Comparison of ENCODE assay signal across 29 cellular contexts in the genomic region with DNA sequence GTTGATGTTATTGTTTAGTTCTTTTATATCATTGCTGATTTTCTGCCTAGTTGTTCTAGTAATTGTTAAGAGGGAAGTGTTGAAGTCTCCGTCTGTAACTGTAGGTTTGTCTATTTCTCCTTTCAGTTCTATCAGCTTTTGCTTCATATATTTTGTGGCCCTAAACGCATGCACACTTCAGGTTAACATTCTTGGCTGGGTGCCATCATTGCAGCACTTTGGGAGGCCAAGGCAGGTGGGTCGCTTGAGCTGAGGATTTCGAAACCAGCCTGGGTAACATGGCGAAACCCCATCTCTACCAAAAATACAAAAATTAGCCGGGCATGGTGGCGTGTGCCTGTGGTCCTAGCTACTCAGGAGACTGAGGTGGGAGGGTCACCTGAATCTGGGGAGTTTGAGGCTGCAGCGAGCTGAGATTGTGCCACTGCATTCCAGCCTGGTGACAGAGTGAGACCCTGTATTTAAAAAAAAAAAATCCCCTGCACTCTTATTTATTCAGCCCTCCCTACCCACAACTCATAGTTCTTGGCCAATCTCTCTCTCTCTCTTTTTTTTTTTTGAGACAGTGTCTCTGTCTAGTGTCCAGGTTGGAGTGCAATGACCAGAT. TPM values are rescaled to one million over a fixed set of nuclear protein-coding genes. Genes with fewer than 3 reads are reported as not detected.
A peak's percentile ranks its signal among the peaks of the same experiment; 100 is the strongest.
DNase-seq lines count a peak whose midpoint lies in the region; ATAC-seq, FAIRE-seq and TF ChIP-seq lines count a peak whose summit lies in the region.
"Had no signal": no experiment of that assay in that cellular context is flagged by ENCODE, and none has a peak within 500 bp of the region (broad histone marks: within the 10 kb centered on the region; RNA-seq: fewer than 3 reads in every experiment).

No MANE protein-coding gene starts in this region.

- intact Hi-C loops in testis (cut with DNase I; ENCODE audit: low total_unique reads) = no loop called here

- no peak overlapping the region for H3K4me2 ChIP-seq in astrocyte (ENCODE audit: low read length)

- H3K79me2 ChIP-seq in astrocyte (ENCODE audit: insufficient read depth, low read length) = no peaks in the 10 kb centered on the region

- TF ChIP-seq CTCF in astrocyte (IDR thresholded peaks at IDR 0.05; ENCODE audit: insufficient read depth, low read depth, low read length) (no peak), testis (IDR thresholded peaks at IDR 0.05) (no peak)

- H3K27me3 ChIP-seq in astrocyte (ENCODE audit: insufficient read depth, low read length) (no peaks in the 10 kb centered on the region), testis (no peaks in the 10 kb centered on the region)
- H3K27me3 ChIP-seq: ascending aorta, BE2C, colonic mucosa, SJSA1 had no signal

- H3K9me3 ChIP-seq in astrocyte (ENCODE audit: insufficient read depth, low read depth, low read length) (no peaks in the 10 kb centered on the region), testis (no peaks in the 10 kb centered on the region)
- H3K9me3 ChIP-seq: ascending aorta, BE2C, colonic mucosa, SJSA1 had no signal

- no peak for TF ChIP-seq POLR2A in testis (IDR thresholded peaks at IDR 0.05)

- H3K4me1 Mint-ChIP-seq in activated T-cell treated with anti-CD3 and anti-CD28 coated beads, Interleukin-2, amount 50 U/mL, for 72 hours (ENCODE audit: low read depth) = peaks cover 9% of the 10 kb centered on the region
- peaks cover 16% of the 10 kb centered on the region for H3K4me1 Mint-ChIP-seq in astrocyte (ENCODE audit: low read depth, unreplicated experiment)
- peaks cover 24% of the 10 kb centered on the region for H3K4me1 Mint-ChIP-seq in stimulated activated effector memory CD8-positive, alpha-beta T cell treated with anti-CD3 and anti-CD28 coated beads, Interleukin-12 subunit alpha, Interleukin-12 subunit beta, amount 100 ng/mL, for 72 hours

- H3K9me3 Mint-ChIP-seq in activated T-cell treated with anti-CD3 and anti-CD28 coated beads, Interleukin-2, amount 50 U/mL, for 72 hours = peaks cover 0 to 2% of the 10 kb centered on the region in 2 donors
- H3K9me3 Mint-ChIP-seq in astrocyte (ENCODE audit: unreplicated experiment) = peaks cover 2% of the 10 kb centered on the region
- no peaks in the 10 kb centered on the region for H3K9me3 Mint-ChIP-seq in stimulated activated effector memory CD8-positive, alpha-beta T cell treated with anti-CD3 and anti-CD28 coated beads, Interleukin-12 subunit alpha, Interleukin-12 subunit beta, amount 100 ng/mL, for 72 hours

- no peaks in the 10 kb centered on the region for H4K20me1 ChIP-seq in astrocyte (ENCODE audit: insufficient read depth, low read length)

- peak overlapping the region in 1 of 2 donors; percentile 32 for H3K4me3 Mint-ChIP-seq in activated T-cell treated with anti-CD3 and anti-CD28 coated beads, Interleukin-2, amount 50 U/mL, for 72 hours
- no peak overlapping the region for H3K4me3 Mint-ChIP-seq in astrocyte (ENCODE audit: unreplicated experiment)
- H3K4me3 Mint-ChIP-seq in stimulated activated effector memory CD8-positive, alpha-beta T cell treated with anti-CD3 and anti-CD28 coated beads, Interleukin-12 subunit alpha, Interleukin-12 subunit beta, amount 100 ng/mL, for 72 hours = no peak overlapping the region
- H3K4me3 Mint-ChIP-seq: activated naive CD8-positive, alpha-beta T cell had no signal

- no peak overlapping the region for H2AFZ ChIP-seq in astrocyte (ENCODE audit: low read depth, low read length)

- WGBS in testis, 2 donors = 84 to 87% methylated on average over 8 of the region's 8 CpGs

- no peaks in the 10 kb centered on the region for H3K36me3 Mint-ChIP-seq in activated T-cell treated with anti-CD3 and anti-CD28 coated beads, Interleukin-2, amount 50 U/mL, for 72 hours (ENCODE audit: insufficient read depth in 2 of 2)
- H3K36me3 Mint-ChIP-seq in astrocyte (ENCODE audit: low read depth, unreplicated experiment) = no peaks in the 10 kb centered on the region
- H3K36me3 Mint-ChIP-seq in stimulated activated effector memory CD8-positive, alpha-beta T cell treated with anti-CD3 and anti-CD28 coated beads, Interleukin-12 subunit alpha, Interleukin-12 subunit beta, amount 100 ng/mL, for 72 hours = no peaks in the 10 kb centered on the region

- H3K9ac ChIP-seq in astrocyte (ENCODE audit: low read length) = no peak overlapping the region

- H3K4me1 ChIP-seq in astrocyte (ENCODE audit: insufficient read depth, low read length) = no peaks in the 10 kb centered on the region
- H3K4me1 ChIP-seq in testis = no peaks in the 10 kb centered on the region
- H3K4me1 ChIP-seq: ascending aorta, BE2C, colonic mucosa, SJSA1 had no signal

- ATAC-seq in activated T-cell treated with anti-CD3 and anti-CD28 coated beads, Interleukin-2, amount 50 U/mL, for 72 hours (replicated peaks in 1 of 2) = no peak
- ATAC-seq in stimulated activated effector memory CD8-positive, alpha-beta T cell treated with anti-CD3 and anti-CD28 coated beads, Interleukin-12 subunit alpha, Interleukin-12 subunit beta, amount 100 ng/mL, for 72 hours = no peak
- no peak for ATAC-seq in HG03442 (IDR thresholded peaks at IDR 0.05; ENCODE audit: unreplicated experiment)
- ATAC-seq: HCT116, left cardiac atrium had no signal

- H3K27ac ChIP-seq in astrocyte (ENCODE audit: low read depth, low read length) (no peak overlapping the region), testis (no peak overlapping the region)
- H3K27ac ChIP-seq: ascending aorta, colonic mucosa, SJSA1 had no signal

- H3K36me3 ChIP-seq in astrocyte (ENCODE audit: insufficient read depth, low read length) = no peaks in the 10 kb centered on the region
- H3K36me3 ChIP-seq in testis (ENCODE audit: low read depth, missing control alignments) = no peaks in the 10 kb centered on the region
- H3K36me3 ChIP-seq: ascending aorta, BE2C, colonic mucosa, SJSA1 had no signal

- DNase-seq in activated T-cell treated with anti-CD3 and anti-CD28 coated beads, Interleukin-2, amount 50 U/mL, for 72 hours = no peak
- DNase-seq in activated T-cell treated with anti-CD3 and anti-CD28 coated beads, Interleukin-2, amount 50 U/mL, for 48 hours = no peak
- DNase-seq in MV-4-11 (lab: John Stamatoyannopoulos, UW) (peak; percentile 23), astrocyte (ENCODE audit: low read depth) (no peak), testis (no peak), CD1c-positive myeloid dendritic cell (ENCODE audit: extremely low spot score) (no peak)
- no peak for DNase-seq in stimulated activated effector memory CD8-positive, alpha-beta T cell treated with anti-CD3 and anti-CD28 coated beads, Interleukin-12 subunit alpha, Interleukin-12 subunit beta, amount 100 ng/mL, for 72 hours (ENCODE audit: low spot score in 2 of 2)
- DNase-seq: activated CD4-positive, alpha-beta T cell treated with anti-CD3 and anti-CD28 coated beads, Interleukin-2, amount 50 U/mL, for 4 hours; activated CD8-positive, alpha-beta memory T cell treated with anti-CD3 and anti-CD28 coated beads, Interleukin-2, amount 50 U/mL, for 48 hours; activated effector memory CD4-positive, alpha-beta T cell treated with anti-CD3 and anti-CD28 coated beads, Interleukin-2, amount 50 U/mL, for 16 hours; BE2C; Calu3; colonic mucosa; DMS79 treated with DMSO at 0.1 percent for 48 hours; erythroblast; GDM1; hypothalamus; left cardiac atrium; mammary epithelial cell; NCI-H1092; NCI-H1694 treated with DMSO at 0.1 percent for 48 hours; stimulated activated CD4-positive, alpha-beta T cell treated with anti-CD3 and anti-CD28 coated beads, Interleukin-15, amount 100 ng/mL, for 24 hours; stimulated activated CD4-positive, alpha-beta T cell treated with anti-CD3 and anti-CD28 coated beads, Interleukin-4, amount 100 ng/mL, for 4 hours; trophoblast cell had no signal

- no peaks in the 10 kb centered on the region for H3K27me3 Mint-ChIP-seq in activated T-cell treated with anti-CD3 and anti-CD28 coated beads, Interleukin-2, amount 50 U/mL, for 72 hours (ENCODE audit: low read depth)
- no peaks in the 10 kb centered on the region for H3K27me3 Mint-ChIP-seq in astrocyte (ENCODE audit: low read depth, unreplicated experiment)
- H3K27me3 Mint-ChIP-seq: activated naive CD8-positive, alpha-beta T cell had no signal

- no peak overlapping the region for H3K4me3 ChIP-seq in astrocyte (ENCODE audit: insufficient read depth, low read depth, low read length)
- H3K4me3 ChIP-seq in testis = no peak overlapping the region
- H3K4me3 ChIP-seq: ascending aorta, colonic mucosa, SJSA1 had no signal

- H3K27ac Mint-ChIP-seq in activated T-cell treated with anti-CD3 and anti-CD28 coated beads, Interleukin-2, amount 50 U/mL, for 72 hours = peak overlapping the region; percentile 64
- peak overlapping the region; percentile 30 for H3K27ac Mint-ChIP-seq in astrocyte (ENCODE audit: unreplicated experiment)
- H3K27ac Mint-ChIP-seq in stimulated activated effector memory CD8-positive, alpha-beta T cell treated with anti-CD3 and anti-CD28 coated beads, Interleukin-12 subunit alpha, Interleukin-12 subunit beta, amount 100 ng/mL, for 72 hours = peak overlapping the region; percentile 9
- H3K27ac Mint-ChIP-seq: activated naive CD8-positive, alpha-beta T cell had no signal

- no peak for FAIRE-seq in astrocyte (lab: Jason Lieb, UNC)

RNA-seq across cellular contexts. Expression of gene CFL2, which starts 28.2 kb away (rescaled TPM):
- total RNA-seq in activated T-cell treated with anti-CD3 and anti-CD28 coated beads, Interleukin-2, amount 50 U/mL, for 72 hours = 10 to 100 TPM in 1 of 2 donors, 1 to 10 TPM in 1; 8.2 to 12.5 TPM
- total RNA-seq in astrocyte (103 and 110 TPM in 2 replicates), testis (10 to 100 TPM; 66.8 to 67.7 TPM)
- polyA plus RNA-seq in testis (ENCODE audit: insufficient read depth, low read depth, low replicate concordance) = 92.4 TPM

Comparison
In these comparisons a context has a peak if more than half of its experiments do, and no peak if none do; other contexts are left out.
1. H3K27ac Mint-ChIP-seq: peak in every context shown above with its lines; median percentile 64 in activated T-cell treated with anti-CD3 and anti-CD28 coated beads, Interleukin-2, amount 50 U/mL, for 72 hours; 30 in astrocyte; 9 in stimulated activated effector memory CD8-positive, alpha-beta T cell treated with anti-CD3 and anti-CD28 coated beads, Interleukin-12 subunit alpha, Interleukin-12 subunit beta, amount 100 ng/mL, for 72 hours.